In the genomic region with DNA sequence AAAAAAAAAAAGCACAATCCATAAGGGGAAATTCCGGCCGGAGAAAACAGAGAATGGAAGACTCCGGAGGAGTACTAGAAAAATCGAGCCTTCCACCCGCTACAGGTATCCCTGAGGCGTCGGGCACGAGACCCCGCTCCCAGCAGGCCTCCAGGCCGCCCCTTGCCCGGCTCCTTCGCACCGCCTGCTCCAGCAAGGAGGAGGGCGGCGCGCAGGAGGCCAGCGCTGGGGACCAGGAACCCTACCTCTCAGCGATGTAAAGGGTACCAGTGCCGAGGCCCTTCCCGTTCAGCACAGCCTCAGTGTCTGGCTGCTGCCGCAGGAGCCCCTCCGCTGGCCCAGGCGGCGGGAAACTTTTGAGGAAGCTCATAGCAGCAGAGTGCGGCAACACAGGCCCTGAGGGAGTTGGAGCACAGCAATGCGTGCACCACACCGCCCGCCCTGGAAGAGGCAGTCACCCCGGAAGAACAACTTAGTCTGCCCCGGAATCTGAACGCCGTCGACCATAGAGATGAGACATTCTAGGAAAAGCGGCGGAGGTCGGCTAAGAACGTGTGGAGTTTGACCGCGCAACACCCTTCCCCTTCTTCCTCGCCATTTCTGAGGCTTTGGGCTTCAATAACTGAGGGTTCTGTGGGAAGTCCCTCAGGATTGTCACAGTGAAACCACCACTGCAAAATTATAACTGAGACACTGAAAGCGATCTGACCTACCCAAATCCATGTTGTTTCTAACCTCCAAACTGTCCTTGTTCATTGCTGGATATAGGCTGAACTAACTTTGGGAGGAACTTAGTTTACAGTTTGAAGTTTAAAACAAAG, we compare ENCODE assay signal across 8 cellular contexts. TPM values are rescaled to one million over a fixed set of nuclear protein-coding genes. Genes with fewer than 3 reads are reported as not detected.
A peak's percentile ranks its signal among the peaks of the same experiment; 100 is the strongest.
DNase-seq lines count a peak whose midpoint lies in the region; ATAC-seq and TF ChIP-seq lines count a peak whose summit lies in the region.

CLNS1A (minus strand) TSS at position 450 of the 821 bp plus-strand sequence; CDS start at position 370, 80 bp downstream.

- H3K9me3 Mint-ChIP-seq in activated naive CD8-positive, alpha-beta T cell treated with anti-CD3 and anti-CD28 coated beads for 36 hours, result peaks cover 3% of the 10 kb centered on the region

- peak within 1 kb of the TSS; percentile 53 to 65 for H3K27ac ChIP-seq in ovary
- peak within 1 kb of the TSS; percentile 64 to 80 (median 72) for H3K27ac ChIP-seq in thyroid gland

- H3K36me3 ChIP-seq in GM06990 (ENCODE audit: control insufficient read depth, insufficient read depth, low read length), result no peaks in the 10 kb centered on the region
- no peaks in the 10 kb centered on the region for H3K36me3 ChIP-seq in ovary
- no peaks in the 10 kb centered on the region for H3K36me3 ChIP-seq in thyroid gland

- no peak for TF ChIP-seq EP300 in ovary (IDR thresholded peaks at IDR 0.05)

- no peaks in the 10 kb centered on the region for H3K9me3 ChIP-seq in ovary
- no peaks in the 10 kb centered on the region for H3K9me3 ChIP-seq in thyroid gland

- peaks cover 34% of the 10 kb centered on the region for H3K4me1 Mint-ChIP-seq in activated naive CD8-positive, alpha-beta T cell treated with anti-CD3 and anti-CD28 coated beads for 36 hours

- H3K4me3 ChIP-seq in GM06990 (replicated peaks; ENCODE audit: low read depth, low read length) (peak within 1 kb of the TSS; percentile 92), ovary (peak within 1 kb of the TSS; percentile 76), thyroid gland (replicated peaks in 1 of 3) (peak within 1 kb of the TSS; percentile 54 to 84 (median 78))

- TF ChIP-seq POLR2A in ovary (IDR thresholded peaks at IDR 0.05) (peak; percentile 78), thyroid gland (IDR thresholded peaks at IDR 0.05) (peak in 1 of 2 donors; percentile 82)

- 0% methylated on average over 41 of the region's 41 CpGs for WGBS in ovary, 3 donors
- 0 to 1% methylated on average over 28 to 33 of the region's 41 CpGs for WGBS in thyroid gland, 2 donors

- intact Hi-C loops in Right ventricle myocardium inferior (cut with DNase I), result loop anchor here (1.0 kb wide), 1 partner anchor 184 kb away; the partner anchor contains the start of gene AAMDC
- intact Hi-C loops in ovary (cut with DNase I), result loop anchor here in 1 of 4 donors (10.0 kb wide), 1 partner anchor 327 kb away; no protein-coding TSS in a partner anchor
- intact Hi-C loops in thyroid gland (cut with DNase I), result no loop called here

- no peak for TF ChIP-seq CTCF in GM06990 (IDR thresholded peaks at IDR 0.05; ENCODE audit: insufficient read depth, low read length, poor library complexity, severe bottlenecking)
- no peak for TF ChIP-seq CTCF in ovary (IDR thresholded peaks at IDR 0.05)
- TF ChIP-seq CTCF in thyroid gland (IDR thresholded peaks at IDR 0.05), result peak in 1 of 6 experiments; percentile 6

- no peaks in the 10 kb centered on the region for H3K27me3 Mint-ChIP-seq in activated naive CD8-positive, alpha-beta T cell treated with anti-CD3 and anti-CD28 coated beads for 36 hours

- peaks cover 14% of the 10 kb centered on the region for H3K4me1 ChIP-seq in ovary (ENCODE audit: insufficient read depth)
- H3K4me1 ChIP-seq in thyroid gland, result peaks cover 12 to 18% of the 10 kb centered on the region in 2 donors

- H3K27me3 ChIP-seq in GM06990 (replicated peaks; ENCODE audit: control insufficient read depth, insufficient read depth, low read length), result no peaks in the 10 kb centered on the region
- H3K27me3 ChIP-seq in ovary, result no peaks in the 10 kb centered on the region
- no peaks in the 10 kb centered on the region for H3K27me3 ChIP-seq in thyroid gland

- DNase-seq in GM06990 (ENCODE audit: extremely low read depth, insufficient read length), result peak; percentile 84
- peak; percentile 90 for DNase-seq in NCI-H1092 (lab: John Stamatoyannopoulos, UW)
- DNase-seq in SKM-1 treated with dmso at 0.1 percent for 144 hours (lab: John Stamatoyannopoulos, UW; ENCODE audit: unreplicated experiment), result peak; percentile 96
- DNase-seq in activated naive CD8-positive, alpha-beta T cell treated with anti-CD3 and anti-CD28 coated beads for 36 hours, result peak; percentile 84
- peak; percentile 90 for DNase-seq in Right ventricle myocardium inferior (ENCODE audit: missing footprints)
- peak; percentile 77 to 87 (median 82) for DNase-seq in ovary
- DNase-seq in thyroid gland, result peak; percentile 83 to 87

- ATAC-seq in HG02588 (IDR thresholded peaks at IDR 0.05; ENCODE audit: unreplicated experiment), result peak; percentile 97
- peak; percentile 98 for ATAC-seq in Right ventricle myocardium inferior

- peak within 1 kb of the TSS; percentile 92 for H3K4me3 Mint-ChIP-seq in activated naive CD8-positive, alpha-beta T cell treated with anti-CD3 and anti-CD28 coated beads for 36 hours

- H3K36me3 Mint-ChIP-seq in activated naive CD8-positive, alpha-beta T cell treated with anti-CD3 and anti-CD28 coated beads for 36 hours, result peaks cover 28% of the 10 kb centered on the region

- H3K27ac Mint-ChIP-seq in activated naive CD8-positive, alpha-beta T cell treated with anti-CD3 and anti-CD28 coated beads for 36 hours, result peak within 1 kb of the TSS; percentile 93

RNA-seq across cellular contexts. Expression of gene CLNS1A, which starts in this region (rescaled TPM):
- total RNA-seq in activated naive CD8-positive, alpha-beta T cell treated with anti-CD3 and anti-CD28 coated beads for 36 hours, result 100 to 1,000 TPM; 191 to 194 TPM
- total RNA-seq in Right ventricle myocardium inferior (76.9 TPM), ovary (100 to 1,000 TPM; 117 to 147 (median 130) TPM), thyroid gland (100 to 1,000 TPM in 1 of 4 donors, 10 to 100 TPM in 3; 78.9 to 118 (median 90.7) TPM)
- 100 to 1,000 TPM; 121 to 155 TPM for polyA plus RNA-seq in ovary

Comparison
In these comparisons a context has a peak if more than half of its experiments do, and no peak if none do; other contexts are left out.
1. Peak in every context shown above with its lines: DNase-seq, ATAC-seq, H3K4me3 ChIP-seq and H3K27ac ChIP-seq.